In the genomic region with DNA sequence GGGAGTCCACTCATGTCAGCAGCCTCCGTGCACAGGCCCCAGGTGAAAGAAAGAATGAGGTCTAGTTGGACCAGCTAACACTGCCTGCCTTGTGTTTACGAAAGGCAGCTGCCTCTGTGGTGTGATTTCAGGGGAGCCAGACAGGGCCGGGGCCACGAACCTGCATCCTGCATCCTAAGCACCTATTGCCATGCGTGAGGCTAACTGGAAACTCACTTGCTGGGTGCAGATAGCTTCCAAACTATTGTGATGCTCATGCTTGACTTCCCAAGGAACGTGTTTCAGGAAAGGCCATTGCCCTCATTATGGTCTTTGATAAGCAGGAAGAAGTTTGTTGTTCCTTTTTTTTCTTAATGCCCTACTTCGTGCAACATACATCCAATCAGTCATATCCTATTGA, we compare ENCODE assay signal across 11 cellular contexts. TPM values are rescaled to one million over a fixed set of nuclear protein-coding genes. Genes with fewer than 3 reads are reported as not detected.
DNase-seq lines count a peak whose midpoint lies in the region; ATAC-seq, FAIRE-seq and TF ChIP-seq lines count a peak whose summit lies in the region.
"Had no signal": no experiment of that assay in that cellular context is flagged by ENCODE, and none has a peak within 500 bp of the region (broad histone marks: within the 10 kb centered on the region; RNA-seq: fewer than 3 reads in every experiment).

No MANE protein-coding gene starts in this region.

- TF ChIP-seq CTCF in RWPE1 (conservative IDR thresholded peaks at IDR 0.05; ENCODE audit: low read depth) (no peak), astrocyte (IDR thresholded peaks at IDR 0.05; ENCODE audit: insufficient read depth, low read depth, low read length) (no peak), pancreas (IDR thresholded peaks at IDR 0.05) (no peak)

- H3K27ac ChIP-seq in RWPE1 (0 out of 2 replicates have a peak overlapping the region, but pooled peaks have one; percentile 16), astrocyte (ENCODE audit: low read depth, low read length) (no peak overlapping the region), pancreas (peak overlapping the region in 1 of 4 donors; percentile 98)

- H3K9me3 Mint-ChIP-seq in astrocyte (ENCODE audit: unreplicated experiment), result no peaks in the 10 kb centered on the region
- no peaks in the 10 kb centered on the region for H3K9me3 Mint-ChIP-seq in natural killer cell treated with Interleukin-12 subunit alpha and Interleukin-12 subunit beta and Interleukin-15 and Interleukin-18, amount 100 ng/mL, for 72 hours

- H3K36me3 ChIP-seq in astrocyte (ENCODE audit: insufficient read depth, low read length) (no peaks in the 10 kb centered on the region), pancreas (no peaks in the 10 kb centered on the region)
- H3K36me3 ChIP-seq: BE2C, esophagus squamous epithelium had no signal

- H3K79me2 ChIP-seq in astrocyte (ENCODE audit: insufficient read depth, low read length), result peaks cover 32% of the 10 kb centered on the region

- H3K27me3 Mint-ChIP-seq in astrocyte (ENCODE audit: low read depth, unreplicated experiment), result no peaks in the 10 kb centered on the region
- no peaks in the 10 kb centered on the region for H3K27me3 Mint-ChIP-seq in natural killer cell treated with Interleukin-12 subunit alpha and Interleukin-12 subunit beta and Interleukin-15 and Interleukin-18, amount 100 ng/mL, for 72 hours

- H3K4me2 ChIP-seq in astrocyte (ENCODE audit: low read length), result peak overlapping the region; percentile 15

- no peak for FAIRE-seq in astrocyte (lab: Jason Lieb, UNC)
- no peak for FAIRE-seq in pancreas (lab: Jason Lieb, UNC)

- H3K9me3 ChIP-seq in astrocyte (ENCODE audit: insufficient read depth, low read depth, low read length) (no peaks in the 10 kb centered on the region), pancreas (no peaks in the 10 kb centered on the region)
- H3K9me3 ChIP-seq: BE2C, esophagus squamous epithelium had no signal

- H3K4me3 Mint-ChIP-seq in astrocyte (ENCODE audit: unreplicated experiment), result peak overlapping the region; percentile 73
- H3K4me3 Mint-ChIP-seq in natural killer cell treated with Interleukin-12 subunit alpha and Interleukin-12 subunit beta and Interleukin-15 and Interleukin-18, amount 100 ng/mL, for 72 hours, result peak overlapping the region; percentile 74

- H3K9ac ChIP-seq in astrocyte (ENCODE audit: low read length), result no peak overlapping the region

- DNase-seq in Ammon's horn (ENCODE audit: low spot score) (peak; percentile 35), RWPE1 (ENCODE audit: low spot score) (no peak), astrocyte (ENCODE audit: low read depth) (no peak), pancreas (no peak), Right ventricle myocardium superior (no peak)
- DNase-seq in natural killer cell treated with Interleukin-12 subunit alpha and Interleukin-12 subunit beta and Interleukin-15 and Interleukin-18, amount 100 ng/mL, for 72 hours (ENCODE audit: low spot score), result no peak
- DNase-seq: BE2C, esophagus squamous epithelium, NCI-H524 treated with DMSO at 0.1 percent for 48 hours had no signal

- H3K27me3 ChIP-seq in astrocyte (ENCODE audit: insufficient read depth, low read length), result no peaks in the 10 kb centered on the region
- H3K27me3 ChIP-seq in pancreas, result no peaks in the 10 kb centered on the region
- H3K27me3 ChIP-seq: BE2C, esophagus squamous epithelium had no signal

- no peak overlapping the region for H2AFZ ChIP-seq in astrocyte (ENCODE audit: low read depth, low read length)

- POLR2A ChIA-PET in RWPE1 (lab: Yijun Ruan, JAX; ENCODE audit: low non-redundant PET), result no interaction called here

- intact Hi-C loops in pancreas (cut with DNase I) (no loop called here), Right ventricle myocardium superior (cut with DNase I) (loop anchor here (5.0 to 10.0 kb wide), 2 partner anchors 61 to 192 kb away; no protein-coding TSS in a partner anchor)

- ATAC-seq in natural killer cell treated with Interleukin-12 subunit alpha and Interleukin-12 subunit beta and Interleukin-15 and Interleukin-18, amount 100 ng/mL, for 72 hours, result no peak
- no peak for ATAC-seq in GM18502 (IDR thresholded peaks at IDR 0.05; ENCODE audit: poor library complexity, unreplicated experiment)
- ATAC-seq in GM21367 (IDR thresholded peaks at IDR 0.05; ENCODE audit: unreplicated experiment), result no peak
- ATAC-seq in pancreas, result no peak
- ATAC-seq in Right ventricle myocardium superior (ENCODE audit: poor library complexity), result no peak

- peaks cover 18% of the 10 kb centered on the region for H3K4me1 Mint-ChIP-seq in astrocyte (ENCODE audit: low read depth, unreplicated experiment)
- H3K4me1 Mint-ChIP-seq in natural killer cell treated with Interleukin-12 subunit alpha and Interleukin-12 subunit beta and Interleukin-15 and Interleukin-18, amount 100 ng/mL, for 72 hours (ENCODE audit: low read depth in 2 of 2), result peaks cover 41 to 59% of the 10 kb centered on the region in 2 donors

- peaks cover 4% of the 10 kb centered on the region for H4K20me1 ChIP-seq in astrocyte (ENCODE audit: insufficient read depth, low read length)

- H3K36me3 Mint-ChIP-seq in astrocyte (ENCODE audit: low read depth, unreplicated experiment), result no peaks in the 10 kb centered on the region
- peaks cover 16% of the 10 kb centered on the region for H3K36me3 Mint-ChIP-seq in natural killer cell treated with Interleukin-12 subunit alpha and Interleukin-12 subunit beta and Interleukin-15 and Interleukin-18, amount 100 ng/mL, for 72 hours

- H3K4me3 ChIP-seq in astrocyte (ENCODE audit: insufficient read depth, low read depth, low read length) (no peak overlapping the region), pancreas (no peak overlapping the region)

- H3K27ac Mint-ChIP-seq in astrocyte (ENCODE audit: unreplicated experiment), result no peak overlapping the region
- peak overlapping the region; percentile 94 to 99 for H3K27ac Mint-ChIP-seq in natural killer cell treated with Interleukin-12 subunit alpha and Interleukin-12 subunit beta and Interleukin-15 and Interleukin-18, amount 100 ng/mL, for 72 hours

- H3K4me1 ChIP-seq in astrocyte (ENCODE audit: insufficient read depth, low read length), result peaks cover 7% of the 10 kb centered on the region
- peaks cover 11 to 27% (median 14%) of the 10 kb centered on the region in 3 donors for H3K4me1 ChIP-seq in pancreas

- CTCF ChIA-PET in RWPE1 (lab: Yijun Ruan, JAX), result no interaction called here

- 63 to 82% methylated on average over 7 of the region's 7 CpGs for WGBS in pancreas, 2 donors

RNA-seq across cellular contexts. Expression of gene IRF2, which starts 2.3 kb away (rescaled TPM):
- total RNA-seq in astrocyte (12.6 and 18.0 TPM in 2 replicates), pancreas (10 to 100 TPM in 5 of 6 donors, 1 to 10 TPM in 1; 7.4 to 32.3 (median 14.2) TPM), Right ventricle myocardium superior (27.2 TPM)
- total RNA-seq in natural killer cell treated with Interleukin-12 subunit alpha and Interleukin-12 subunit beta and Interleukin-15 and Interleukin-18, amount 100 ng/mL, for 72 hours, result 10 to 100 TPM; 55.2 to 67.8 TPM
- polyA plus RNA-seq in pancreas, result 1 to 10 TPM; 6.8 to 10.0 TPM
